In genomic region chr6:41731561-41732086, GRCh38 we compare ENCODE assay signal across 9 cellular contexts. TPM values are rescaled to one million over a fixed set of nuclear protein-coding genes. Genes with fewer than 3 reads are reported as not detected.
DNase-seq lines count a peak whose midpoint lies in the region; ATAC-seq and TF ChIP-seq lines count a peak whose summit lies in the region.
"Had no signal": no experiment of that assay in that cellular context is flagged by ENCODE, and none has a peak within 500 bp of the region (broad histone marks: within the 10 kb centered on the region; RNA-seq: fewer than 3 reads in every experiment).

No MANE protein-coding gene starts in this region.

- H3K4me3 ChIP-seq in breast epithelium (no peak overlapping the region), stomach (no peak overlapping the region)

- no peaks in the 10 kb centered on the region for H3K9me3 ChIP-seq in breast epithelium
- H3K9me3 ChIP-seq in stomach = no peaks in the 10 kb centered on the region

- H3K27ac Mint-ChIP-seq in MCF 10A (ENCODE audit: low read depth, unreplicated experiment) = peak overlapping the region; percentile 73
- H3K27ac Mint-ChIP-seq in effector memory CD8-positive, alpha-beta T cell = peak overlapping the region; percentile 70 to 82

- peak; percentile 33 for DNase-seq in MCF 10A (ENCODE audit: unreplicated experiment)
- DNase-seq in breast epithelium (ENCODE audit: low spot score in 2 of 2) = no peak
- DNase-seq in effector memory CD8-positive, alpha-beta T cell = no peak
- DNase-seq in stomach = no peak
- DNase-seq in stimulated activated CD4-positive, alpha-beta T cell treated with anti-CD3 and anti-CD28 coated beads, Interleukin-2, amount 100 ng/mL, for 48 hours = no peak
- DNase-seq: DMS153, NCI-H226 had no signal

- H3K27ac ChIP-seq in breast epithelium = no peak overlapping the region
- peak overlapping the region in 3 of 5 donors; percentile 8 to 98 (median 15) for H3K27ac ChIP-seq in stomach

- no peaks in the 10 kb centered on the region for H3K9me3 Mint-ChIP-seq in MCF 10A (ENCODE audit: unreplicated experiment)
- H3K9me3 Mint-ChIP-seq in effector memory CD8-positive, alpha-beta T cell = no peaks in the 10 kb centered on the region

- H3K36me3 ChIP-seq in breast epithelium = no peaks in the 10 kb centered on the region
- no peaks in the 10 kb centered on the region for H3K36me3 ChIP-seq in stomach

- H3K4me1 ChIP-seq in breast epithelium = peaks cover 4 to 14% of the 10 kb centered on the region in 2 donors
- H3K4me1 ChIP-seq in stomach = peaks cover 33 to 80% (median 75%) of the 10 kb centered on the region in 4 donors

- H3K4me3 Mint-ChIP-seq in MCF 10A (ENCODE audit: unreplicated experiment) = peak overlapping the region; percentile 62
- peak overlapping the region; percentile 48 to 49 for H3K4me3 Mint-ChIP-seq in effector memory CD8-positive, alpha-beta T cell

- TF ChIP-seq CTCF in MCF 10A (IDR thresholded peaks at IDR 0.05; ENCODE audit: unreplicated experiment) (no peak), breast epithelium (IDR thresholded peaks at IDR 0.05) (no peak), stomach (IDR thresholded peaks at IDR 0.05) (no peak)

- TF ChIP-seq POLR2A in breast epithelium (IDR thresholded peaks at IDR 0.05) = no peak
- no peak for TF ChIP-seq POLR2A in stomach (IDR thresholded peaks at IDR 0.05)

- H3K27me3 ChIP-seq in breast epithelium (no peaks in the 10 kb centered on the region), stomach (no peaks in the 10 kb centered on the region)

- intact Hi-C loops in MCF 10A (cut with micrococcal nuclease) = no loop called here
- intact Hi-C loops in breast epithelium (cut with DNase I; ENCODE audit: low total_unique reads) = no loop called here
- intact Hi-C loops in stomach (cut with DNase I; ENCODE audit: low total_unique reads) = no loop called here

- 77 to 91% (median 87%) methylated on average over 7 of the region's 7 CpGs for WGBS in stomach, 5 donors

- no peaks in the 10 kb centered on the region for H3K36me3 Mint-ChIP-seq in MCF 10A (ENCODE audit: insufficient read depth, unreplicated experiment)
- peaks cover 33% of the 10 kb centered on the region for H3K36me3 Mint-ChIP-seq in effector memory CD8-positive, alpha-beta T cell (ENCODE audit: insufficient read depth)

- H3K27me3 Mint-ChIP-seq in MCF 10A (ENCODE audit: insufficient read depth, unreplicated experiment) = no peaks in the 10 kb centered on the region
- H3K27me3 Mint-ChIP-seq in effector memory CD8-positive, alpha-beta T cell = no peaks in the 10 kb centered on the region

- TF ChIP-seq EP300 in stomach (IDR thresholded peaks at IDR 0.05) = no peak

- BruUV-seq in MCF 10A (replicated peaks; lab: Mats Ljungman, UMichigan) = no TSS peak

- CTCF ChIA-PET in MCF 10A (lab: Yijun Ruan, JAX) = no interaction called here

- POLR2A ChIA-PET in MCF 10A (lab: Yijun Ruan, JAX) = interaction anchor here (0.7 to 5.9 kb wide), 4 partner anchors 9 to 84 kb away, joined by 3 to 98 read pairs (median 6); partner anchors contain the start of gene TOMM6

- H3K4me1 Mint-ChIP-seq in MCF 10A (ENCODE audit: insufficient read depth, unreplicated experiment) = peaks cover 20% of the 10 kb centered on the region
- H3K4me1 Mint-ChIP-seq in effector memory CD8-positive, alpha-beta T cell (ENCODE audit: low read depth in 2 of 2) = peaks cover 45 to 59% of the 10 kb centered on the region in 2 donors

- no peak for ATAC-seq in effector memory CD8-positive, alpha-beta T cell (replicated peaks)
- ATAC-seq in HG03520 (IDR thresholded peaks at IDR 0.05; ENCODE audit: unreplicated experiment) = no peak

RNA-seq across cellular contexts. Expression of gene TFEB, which starts 3.8 kb away (rescaled TPM):
- 11.8 and 16.2 TPM in 2 replicates for total RNA-seq in MCF 10A (2022)
- total RNA-seq in breast epithelium = 10 to 100 TPM; 15.7 to 20.6 (median 18.4) TPM
- 100 to 1,000 TPM in 1 of 5 donors, 10 to 100 TPM in 2, 1 to 10 TPM in 2; 6.4 to 130 (median 12.9) TPM for total RNA-seq in stomach
- polyA plus RNA-seq in stomach = 10 to 100 TPM; 12.1 to 19.5 (median 14.0) TPM

RNA-seq across cellular contexts. Expression of gene PGC, which starts 15.6 kb away (rescaled TPM):
- total RNA-seq in MCF 10A (2022) (not detected in 2 replicates), breast epithelium (1 to 10 TPM in 1 of 3 donors, not detected in 2; 3.2 TPM), stomach (over 10,000 TPM in 1 of 5 donors, 1,000 to 10,000 TPM in 3, 100 to 1,000 TPM in 1; 101 to 32,926 (median 1,172) TPM)
- polyA plus RNA-seq in stomach = over 10,000 TPM in 2 of 3 donors, 1,000 to 10,000 TPM in 1; 8,432 to 48,206 (median 26,682) TPM
- total RNA-seq: myocyte had no signal

RNA-seq across cellular contexts. Expression of gene FRS3, which starts 48.1 kb away (rescaled TPM):
- total RNA-seq in MCF 10A (2022) (3.9 and 5.3 TPM in 2 replicates), breast epithelium (1 to 10 TPM; 3.5 to 4.3 (median 3.8) TPM), stomach (10 to 100 TPM in 1 of 5 donors, 1 to 10 TPM in 3, under 1 TPM in 1; 0.29 to 22.2 (median 3.1) TPM)
- polyA plus RNA-seq in stomach = 1 to 10 TPM; 2.9 to 4.4 (median 4.1) TPM

RNA-seq across cellular contexts. Expression of gene PRICKLE4, which starts 49.0 kb away (rescaled TPM):
- 0.93 and 1.5 TPM in 2 replicates for total RNA-seq in MCF 10A (2022)
- 1 to 10 TPM in 2 of 3 donors, under 1 TPM in 1; 0.80 to 5.3 (median 3.3) TPM for total RNA-seq in breast epithelium
- total RNA-seq in stomach = 10 to 100 TPM in 3 of 5 donors, 1 to 10 TPM in 2; 4.4 to 77.0 (median 27.8) TPM
- 1 to 10 TPM in 2 of 3 donors, not detected in 1; 1.9 to 4.8 TPM for polyA plus RNA-seq in stomach

RNA-seq across cellular contexts. Expression of gene TOMM6, which starts 55.9 kb away (rescaled TPM):
- total RNA-seq in MCF 10A (2022) (202 and 227 TPM in 2 replicates), breast epithelium (100 to 1,000 TPM; 108 to 127 (median 117) TPM), stomach (100 to 1,000 TPM in 2 of 5 donors, 10 to 100 TPM in 3; 11.9 to 159 (median 68.7) TPM)
- polyA plus RNA-seq in stomach = 100 to 1,000 TPM; 308 to 343 (median 323) TPM

Comparison
In these comparisons a context has a peak if more than half of its experiments do, and no peak if none do; other contexts are left out.
1. H3K27ac ChIP-seq: peak in stomach (3 of 5); none in breast epithelium (0 of 2).
2. RNA of gene PGC, which starts 15.6 kb away (total RNA-seq): 101 to 32,926 TPM in stomach; 3.2 TPM in breast epithelium and not detected in MCF 10A; every median in the first group is over 10 times any median in the second.